Comparison of ENCODE assay signal across 2 cellular contexts in genomic region chr12:133215724-133216123, GRCh38.
TF ChIP-seq lines count a peak whose summit lies in the region.

No MANE protein-coding gene starts in this region.

TF ChIP-seq in liver, 16 proteins besides CTCF, POLR2A, EP300 and RAD21:
- TF ChIP-seq HNF4A (conservative IDR thresholded peaks at IDR 0.05) (no peak), TAF1 (conservative IDR thresholded peaks at IDR 0.05) (no peak), JUND (IDR thresholded peaks at IDR 0.05) (no peak), FOXA2 (IDR thresholded peaks at IDR 0.05) (no peak), ZBTB33 (IDR thresholded peaks at IDR 0.05) (no peak), ATF3 (IDR thresholded peaks at IDR 0.05) (no peak), YY1 (IDR thresholded peaks at IDR 0.05) (no peak), HNF4G (IDR thresholded peaks at IDR 0.05) (no peak), SP1 (IDR thresholded peaks at IDR 0.05) (no peak), RXRA (IDR thresholded peaks at IDR 0.05) (no peak), NR2F2 (IDR thresholded peaks at IDR 0.05) (no peak), FOXA1 (IDR thresholded peaks at IDR 0.05) (no peak)
- TF ChIP-seq, protein P1, sequence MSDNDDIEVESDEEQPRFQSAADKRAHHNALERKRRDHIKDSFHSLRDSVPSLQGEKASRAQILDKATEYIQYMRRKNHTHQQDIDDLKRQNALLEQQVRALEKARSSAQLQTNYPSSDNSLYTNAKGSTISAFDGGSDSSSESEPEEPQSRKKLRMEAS (IDR thresholded peaks at IDR 0.05): no peak
- TF ChIP-seq, protein P2, sequence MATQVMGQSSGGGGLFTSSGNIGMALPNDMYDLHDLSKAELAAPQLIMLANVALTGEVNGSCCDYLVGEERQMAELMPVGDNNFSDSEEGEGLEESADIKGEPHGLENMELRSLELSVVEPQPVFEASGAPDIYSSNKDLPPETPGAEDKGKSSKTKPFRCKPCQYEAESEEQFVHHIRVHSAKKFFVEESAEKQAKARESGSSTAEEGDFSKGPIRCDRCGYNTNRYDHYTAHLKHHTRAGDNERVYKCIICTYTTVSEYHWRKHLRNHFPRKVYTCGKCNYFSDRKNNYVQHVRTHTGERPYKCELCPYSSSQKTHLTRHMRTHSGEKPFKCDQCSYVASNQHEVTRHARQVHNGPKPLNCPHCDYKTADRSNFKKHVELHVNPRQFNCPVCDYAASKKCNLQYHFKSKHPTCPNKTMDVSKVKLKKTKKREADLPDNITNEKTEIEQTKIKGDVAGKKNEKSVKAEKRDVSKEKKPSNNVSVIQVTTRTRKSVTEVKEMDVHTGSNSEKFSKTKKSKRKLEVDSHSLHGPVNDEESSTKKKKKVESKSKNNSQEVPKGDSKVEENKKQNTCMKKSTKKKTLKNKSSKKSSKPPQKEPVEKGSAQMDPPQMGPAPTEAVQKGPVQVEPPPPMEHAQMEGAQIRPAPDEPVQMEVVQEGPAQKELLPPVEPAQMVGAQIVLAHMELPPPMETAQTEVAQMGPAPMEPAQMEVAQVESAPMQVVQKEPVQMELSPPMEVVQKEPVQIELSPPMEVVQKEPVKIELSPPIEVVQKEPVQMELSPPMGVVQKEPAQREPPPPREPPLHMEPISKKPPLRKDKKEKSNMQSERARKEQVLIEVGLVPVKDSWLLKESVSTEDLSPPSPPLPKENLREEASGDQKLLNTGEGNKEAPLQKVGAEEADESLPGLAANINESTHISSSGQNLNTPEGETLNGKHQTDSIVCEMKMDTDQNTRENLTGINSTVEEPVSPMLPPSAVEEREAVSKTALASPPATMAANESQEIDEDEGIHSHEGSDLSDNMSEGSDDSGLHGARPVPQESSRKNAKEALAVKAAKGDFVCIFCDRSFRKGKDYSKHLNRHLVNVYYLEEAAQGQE (IDR thresholded peaks at IDR 0.05): no peak

TF ChIP-seq in HepG2, 621 proteins besides CTCF, POLR2A, EP300 and RAD21:
- no peak for TF ChIP-seq ZNF33B (CRISPR knock-in tag; IDR thresholded peaks at IDR 0.05)
- TF ChIP-seq FOXP1 (IDR thresholded peaks at IDR 0.05): no peak
- no peak for TF ChIP-seq FOXP1 (CRISPR knock-in tag; IDR thresholded peaks at IDR 0.05)
- TF ChIP-seq ZNF3 (CRISPR knock-in tag; IDR thresholded peaks at IDR 0.05): no peak
- no peak for TF ChIP-seq MNT (IDR thresholded peaks at IDR 0.05)
- TF ChIP-seq ZNF446 (CRISPR knock-in tag; IDR thresholded peaks at IDR 0.05): no peak
- TF ChIP-seq MIER3 (CRISPR knock-in tag; IDR thresholded peaks at IDR 0.05; ENCODE audit: borderline replicate concordance): no peak
- TF ChIP-seq HDAC6 (IDR thresholded peaks at IDR 0.05; ENCODE audit: low read depth, low read length): no peak
- no peak for TF ChIP-seq RBFOX2 (IDR thresholded peaks at IDR 0.05; ENCODE audit: low read depth, low read length)
- no peak for TF ChIP-seq GABPB1 (CRISPR knock-in tag; IDR thresholded peaks at IDR 0.05)
- no peak for TF ChIP-seq ZNF607 (CRISPR knock-in tag; IDR thresholded peaks at IDR 0.05; ENCODE audit: borderline replicate concordance)
- TF ChIP-seq PAWR (CRISPR knock-in tag; IDR thresholded peaks at IDR 0.05; ENCODE audit: borderline replicate concordance): no peak
- TF ChIP-seq NCOA1 (CRISPR knock-in tag; IDR thresholded peaks at IDR 0.05): no peak
- TF ChIP-seq, protein P3, sequence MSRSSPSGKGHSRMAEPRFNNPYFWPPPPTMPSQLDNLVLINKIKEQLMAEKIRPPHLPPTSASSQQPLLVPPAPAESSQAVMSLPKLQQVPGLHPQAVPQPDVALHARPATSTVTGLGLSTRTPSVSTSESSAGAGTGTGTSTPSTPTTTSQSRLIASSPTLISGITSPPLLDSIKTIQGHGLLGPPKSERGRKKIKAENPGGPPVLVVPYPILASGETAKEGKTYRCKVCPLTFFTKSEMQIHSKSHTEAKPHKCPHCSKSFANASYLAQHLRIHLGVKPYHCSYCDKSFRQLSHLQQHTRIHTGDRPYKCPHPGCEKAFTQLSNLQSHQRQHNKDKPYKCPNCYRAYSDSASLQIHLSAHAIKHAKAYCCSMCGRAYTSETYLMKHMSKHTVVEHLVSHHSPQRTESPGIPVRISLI (CRISPR knock-in tag; IDR thresholded peaks at IDR 0.05; ENCODE audit: borderline replicate concordance): no peak
- no peak for TF ChIP-seq ZNF234 (CRISPR knock-in tag; conservative IDR thresholded peaks at IDR 0.05)
- TF ChIP-seq, protein P4, sequence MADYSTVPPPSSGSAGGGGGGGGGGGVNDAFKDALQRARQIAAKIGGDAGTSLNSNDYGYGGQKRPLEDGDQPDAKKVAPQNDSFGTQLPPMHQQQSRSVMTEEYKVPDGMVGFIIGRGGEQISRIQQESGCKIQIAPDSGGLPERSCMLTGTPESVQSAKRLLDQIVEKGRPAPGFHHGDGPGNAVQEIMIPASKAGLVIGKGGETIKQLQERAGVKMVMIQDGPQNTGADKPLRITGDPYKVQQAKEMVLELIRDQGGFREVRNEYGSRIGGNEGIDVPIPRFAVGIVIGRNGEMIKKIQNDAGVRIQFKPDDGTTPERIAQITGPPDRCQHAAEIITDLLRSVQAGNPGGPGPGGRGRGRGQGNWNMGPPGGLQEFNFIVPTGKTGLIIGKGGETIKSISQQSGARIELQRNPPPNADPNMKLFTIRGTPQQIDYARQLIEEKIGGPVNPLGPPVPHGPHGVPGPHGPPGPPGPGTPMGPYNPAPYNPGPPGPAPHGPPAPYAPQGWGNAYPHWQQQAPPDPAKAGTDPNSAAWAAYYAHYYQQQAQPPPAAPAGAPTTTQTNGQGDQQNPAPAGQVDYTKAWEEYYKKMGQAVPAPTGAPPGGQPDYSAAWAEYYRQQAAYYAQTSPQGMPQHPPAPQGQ (CRISPR knock-in tag; IDR thresholded peaks at IDR 0.05; ENCODE audit: borderline replicate concordance): no peak
